In the genomic region with DNA sequence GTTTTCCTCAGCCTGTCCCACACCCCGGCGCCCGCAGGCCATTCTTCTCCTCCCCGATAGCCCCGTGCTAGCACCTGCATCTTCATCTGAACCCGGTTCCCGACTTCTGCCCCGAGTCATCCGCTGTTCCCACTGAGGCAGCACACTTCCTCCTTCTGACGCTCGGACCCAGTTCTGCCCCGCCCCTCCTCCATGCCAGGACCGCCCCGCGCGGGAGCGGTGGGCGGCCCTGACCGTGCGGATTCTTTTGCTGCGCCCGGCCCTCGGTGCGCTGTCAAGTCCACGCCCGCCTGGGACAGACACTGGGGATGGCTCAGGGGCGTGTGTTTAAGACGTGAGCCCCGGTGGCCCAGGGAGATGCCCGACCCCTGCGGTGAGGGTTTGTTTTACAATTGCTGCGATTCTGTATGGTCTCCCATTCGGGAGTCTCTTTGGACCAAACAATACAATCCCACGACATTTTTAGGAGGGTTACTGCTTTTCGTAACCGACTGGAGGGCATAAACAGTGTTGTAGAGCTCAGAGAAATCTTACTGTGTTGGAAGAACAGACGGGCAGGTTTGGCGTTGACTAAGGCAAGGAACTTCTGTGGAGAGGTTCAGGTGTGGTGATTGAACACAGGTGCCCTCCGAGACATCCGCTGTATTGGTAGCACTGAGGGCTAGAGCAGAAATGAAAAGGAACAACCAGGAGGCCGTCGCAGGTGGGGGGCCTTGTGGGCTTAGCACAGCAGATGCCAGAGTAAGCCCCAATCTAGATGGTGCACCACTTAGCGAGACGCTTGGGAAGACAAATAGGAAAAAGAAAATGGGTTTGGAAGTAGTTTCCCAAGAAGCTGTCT, we compare ENCODE assay signal across 1 cellular context.
TF ChIP-seq lines count a peak whose summit lies in the region.

No MANE protein-coding gene starts in this region.

TF ChIP-seq in GM12878, 131 proteins besides CTCF, POLR2A, EP300 and RAD21 (continued from another document):
- TF ChIP-seq, protein P1, sequence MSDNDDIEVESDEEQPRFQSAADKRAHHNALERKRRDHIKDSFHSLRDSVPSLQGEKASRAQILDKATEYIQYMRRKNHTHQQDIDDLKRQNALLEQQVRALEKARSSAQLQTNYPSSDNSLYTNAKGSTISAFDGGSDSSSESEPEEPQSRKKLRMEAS (IDR thresholded peaks at IDR 0.05; ENCODE audit: low read depth, low read length), result 0 out of 2 replicates have a peak, but pooled peaks have one; percentile 26
- TF ChIP-seq CHD1 (IDR thresholded peaks at IDR 0.05; ENCODE audit: low read depth, low read length) (0 out of 2 replicates have a peak, but pooled peaks have one; percentile 42), NR2F1 (conservative IDR thresholded peaks at IDR 0.05) (peak; percentile 20; the same call in 1 of the 2 replicates), POLR2AphosphoS5 (IDR thresholded peaks at IDR 0.05; ENCODE audit: low read length) (peak; percentile 83), PML (IDR thresholded peaks at IDR 0.05; ENCODE audit: low read length) (peak; percentile 54), ATF3 (IDR thresholded peaks at IDR 0.05; ENCODE audit: borderline replicate concordance, extremely low read depth, low read depth, low read length) (no peak), MTA2 (IDR thresholded peaks at IDR 0.05; ENCODE audit: low read depth) (0 out of 2 replicates have a peak, but pooled peaks have one; percentile 11), YY1 (IDR thresholded peaks at IDR 0.05; ENCODE audit: low read depth, low read length) (no peak), BRCA1 (IDR thresholded peaks at IDR 0.05; ENCODE audit: low read depth, low read length) (no peak), EGR1 (IDR thresholded peaks at IDR 0.05; ENCODE audit: borderline replicate concordance in 1 of 2, low read depth in 2 of 2, low read length in 2 of 2) (0 out of 3 replicates have a peak, but pooled peaks of 1 of the 2 experiments have one; percentile 11), E2F4 (IDR thresholded peaks at IDR 0.05; ENCODE audit: low read depth, low read length) (0 out of 2 replicates have a peak, but pooled peaks have one; percentile 17), ASH2L (IDR thresholded peaks at IDR 0.05; ENCODE audit: borderline replicate concordance, low read depth) (no peak), HDGF (IDR thresholded peaks at IDR 0.05) (peak; percentile 35; the same call in 1 of the 2 replicates), POU2F2 (IDR thresholded peaks at IDR 0.05; ENCODE audit: borderline replicate concordance, low read depth, low read length) (0 out of 3 replicates have a peak, but pooled peaks have one; percentile 35), TCF7 (IDR thresholded peaks at IDR 0.05; ENCODE audit: borderline replicate concordance) (no peak), CREB1 (IDR thresholded peaks at IDR 0.05; ENCODE audit: low read depth) (0 out of 2 replicates have a peak, but pooled peaks have one; percentile 14), TAF1 (IDR thresholded peaks at IDR 0.05; ENCODE audit: borderline replicate concordance, low read depth, low read length) (peak; percentile 76), RB1 (IDR thresholded peaks at IDR 0.05; ENCODE audit: borderline replicate concordance) (no peak)
- TF ChIP-seq, protein P2, sequence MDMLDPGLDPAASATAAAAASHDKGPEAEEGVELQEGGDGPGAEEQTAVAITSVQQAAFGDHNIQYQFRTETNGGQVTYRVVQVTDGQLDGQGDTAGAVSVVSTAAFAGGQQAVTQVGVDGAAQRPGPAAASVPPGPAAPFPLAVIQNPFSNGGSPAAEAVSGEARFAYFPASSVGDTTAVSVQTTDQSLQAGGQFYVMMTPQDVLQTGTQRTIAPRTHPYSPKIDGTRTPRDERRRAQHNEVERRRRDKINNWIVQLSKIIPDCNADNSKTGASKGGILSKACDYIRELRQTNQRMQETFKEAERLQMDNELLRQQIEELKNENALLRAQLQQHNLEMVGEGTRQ (IDR thresholded peaks at IDR 0.05; ENCODE audit: borderline replicate concordance, low read depth, low read length), result no peak
